38 cellular contexts compared by ENCODE assay signal in genomic region chr11:4957396-4957795, GRCh38. TPM values are rescaled to one million over a fixed set of nuclear protein-coding genes. Genes with fewer than 3 reads are reported as not detected.
"Had no signal": no experiment of that assay in that cellular context is flagged by ENCODE, and none has a peak within 500 bp of the region (broad histone marks: within the 10 kb centered on the region; RNA-seq: fewer than 3 reads in every experiment).

No MANE protein-coding gene starts in this region.

- DNase-seq: Karpas-422, Kasumi-1, MG63, MM.1S, MV-4-11, NCI-H1048, NCI-H1092, NCI-H1092 treated with DMSO at 0.1 percent for 48 hours, NCI-H1105, NCI-H1105 treated with DMSO at 0.1 percent for 48 hours, NCI-H1417, NCI-H1417 treated with DMSO at 0.1 percent for 48 hours, NCI-H1436, NCI-H1436 treated with DMSO at 0.1 percent for 48 hours, NCI-H146, NCI-H1694, NCI-H1694 treated with DMSO at 0.1 percent for 48 hours, NCI-H187, NCI-H187 treated with DMSO at 0.1 percent for 48 hours, NCI-H1930, NCI-H2029, NCI-H2029 treated with DMSO at 0.1 percent for 48 hours, NCI-H2081, NCI-H2081 treated with DMSO at 0.1 percent for 48 hours, NCI-H2107, NCI-H2171, NCI-H2171 treated with DMSO at 0.1 percent for 48 hours, NCI-H2227 treated with DMSO at 0.1 percent for 48 hours, NCI-H226, NCI-H345, NCI-H446, NCI-H446 treated with DMSO at 0.1 percent for 48 hours, NCI-H510A had no signal

- H3K9me3 ChIP-seq: MG63 had no signal

- H3K4me3 ChIP-seq: MG63 had no signal

- H3K27me3 ChIP-seq: MG63 had no signal

- H3K36me3 ChIP-seq: MG63 had no signal

- H3K27ac ChIP-seq: KMS-11 had no signal

RNA-seq across cellular contexts. Expression of gene OR51A2, which starts 1.9 kb away (rescaled TPM):
- total RNA-seq: LHCN-M2, M059J, MCF 10A, NCI-H460 had no signal

RNA-seq across cellular contexts. Expression of gene OR51A4, which starts 10.0 kb away (rescaled TPM):
- total RNA-seq: LHCN-M2, M059J, MCF 10A, NCI-H460 had no signal

RNA-seq across cellular contexts. Expression of gene OR51G1, which starts 33.3 kb away (rescaled TPM):
- total RNA-seq: LHCN-M2, M059J, MCF 10A, NCI-H460 had no signal

RNA-seq across cellular contexts. Expression of gene OR51L1, which starts 37.3 kb away (rescaled TPM):
- total RNA-seq: LHCN-M2, M059J, MCF 10A, NCI-H460 had no signal

RNA-seq across cellular contexts. Expression of gene OR51G2, which starts 38.2 kb away (rescaled TPM):
- total RNA-seq: LHCN-M2, M059J, MCF 10A, NCI-H460 had no signal
